In the genomic region with DNA sequence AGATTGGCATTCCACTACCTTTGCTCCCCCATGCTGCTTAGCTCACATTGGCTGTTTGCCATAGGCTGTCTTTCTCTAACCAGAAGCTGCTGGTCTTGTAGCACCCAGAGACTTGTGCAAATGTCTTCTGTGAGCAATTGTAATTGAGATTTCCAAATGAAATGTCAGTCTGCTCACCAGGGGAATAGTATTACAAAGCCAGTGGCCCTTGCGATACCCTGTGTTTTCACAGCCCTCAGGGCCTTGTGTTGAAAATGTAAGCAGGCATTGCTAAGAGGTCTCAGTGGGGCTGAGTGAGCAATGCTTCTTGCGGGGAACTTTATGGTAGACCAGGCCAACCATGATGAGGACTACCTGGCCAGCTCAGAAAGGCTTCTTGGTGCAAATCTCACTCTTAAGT, we compare ENCODE assay signal across 21 cellular contexts.
"Had no signal": no experiment of that assay in that cellular context is flagged by ENCODE, and none has a peak within 500 bp of the region (broad histone marks: within the 10 kb centered on the region; RNA-seq: fewer than 3 reads in every experiment).

No MANE protein-coding gene starts in this region.

- H3K36me3 Mint-ChIP-seq: activated naive CD4-positive, alpha-beta T cell treated with anti-CD3 and anti-CD28 coated beads, Interleukin-2, amount 10 ng/mL, durations not matched to agents 7 days and 5 days had no signal

- H3K27ac ChIP-seq: adrenal gland, cardiac muscle cell, left ventricle myocardium inferior, right atrium auricular region, tibial artery had no signal

- H3K4me3 Mint-ChIP-seq: activated naive CD4-positive, alpha-beta T cell treated with anti-CD3 and anti-CD28 coated beads, Interleukin-2, amount 10 ng/mL, durations not matched to agents 7 days and 5 days; dendritic cell treated with granulocyte-macrophage colony-stimulating factor and Interleukin-4, amounts not matched to agents 40 ng/mL and 50 ng/mL, for 4 days had no signal

- H3K27me3 Mint-ChIP-seq: activated naive CD4-positive, alpha-beta T cell treated with anti-CD3 and anti-CD28 coated beads, Interleukin-2, amount 10 ng/mL, durations not matched to agents 7 days and 5 days; dendritic cell treated with granulocyte-macrophage colony-stimulating factor and Interleukin-4, amounts not matched to agents 40 ng/mL and 50 ng/mL, for 4 days; progenitor cell of endocrine pancreas had no signal

- ATAC-seq: activated CD4-positive, CD25-positive, alpha-beta regulatory T cell treated with anti-CD3 and anti-CD28 coated beads, Interleukin-2, amount 50 U/mL, for 24 hours had no signal

- H3K9me3 Mint-ChIP-seq: dendritic cell treated with granulocyte-macrophage colony-stimulating factor and Interleukin-4, amounts not matched to agents 40 ng/mL and 50 ng/mL, for 4 days had no signal

- H3K36me3 ChIP-seq: adrenal gland, cardiac muscle cell, left ventricle myocardium inferior, right atrium auricular region, tibial artery had no signal

- H3K9me3 ChIP-seq: adrenal gland, left ventricle myocardium inferior, right atrium auricular region, tibial artery had no signal

- DNase-seq: activated CD4-positive, alpha-beta T cell treated with anti-CD3 and anti-CD28 coated beads, Interleukin-2, amount 50 U/mL, for 1 hour; activated CD8-positive, alpha-beta memory T cell treated with anti-CD3 and anti-CD28 coated beads for 24 hours; activated CD8-positive, alpha-beta memory T cell treated with anti-CD3 and anti-CD28 coated beads, Interleukin-2, amount 50 U/mL, for 48 hours; activated effector memory CD4-positive, alpha-beta T cell treated with Interleukin-2 at 50 U/mL for 16 hours; activated naive CD4-positive, alpha-beta T cell treated with anti-CD3 and anti-CD28 coated beads, Interleukin-2, amount 10 ng/mL, durations not matched to agents 7 days and 5 days; activated T-cell treated with anti-CD3 and anti-CD28 coated beads, Interleukin-2, amount 50 U/mL, for 48 hours; adrenal gland; effector memory CD4-positive, alpha-beta T cell; hypothalamus; kidney; left ventricle myocardium inferior; stimulated activated CD4-positive, alpha-beta T cell treated with anti-CD3 and anti-CD28 coated beads, Interleukin-12 subunit alpha, Interleukin-12 subunit beta, amount 100 ng/mL, for 4 hours; stimulated activated CD4-positive, alpha-beta T cell treated with anti-CD3 and anti-CD28 coated beads, Interleukin-1b, Interleukin-23, amount 100 ng/mL, for 48 hours; stimulated activated naive CD4-positive, alpha-beta T cell treated with Interleukin-2 at 50 U/mL for 16 hours; T-helper 1 cell; tibial artery had no signal

- H3K27ac Mint-ChIP-seq: dendritic cell treated with granulocyte-macrophage colony-stimulating factor and Interleukin-4, amounts not matched to agents 40 ng/mL and 50 ng/mL, for 4 days; progenitor cell of endocrine pancreas had no signal

- H3K4me3 ChIP-seq: adrenal gland, cardiac muscle cell, left ventricle myocardium inferior, right atrium auricular region, tibial artery had no signal

- H3K27me3 ChIP-seq: adrenal gland, cardiac muscle cell, right atrium auricular region, tibial artery had no signal

- H3K4me1 ChIP-seq: adrenal gland, right atrium auricular region had no signal
